ENCODE assay signal across 9 cellular contexts in the genomic region with DNA sequence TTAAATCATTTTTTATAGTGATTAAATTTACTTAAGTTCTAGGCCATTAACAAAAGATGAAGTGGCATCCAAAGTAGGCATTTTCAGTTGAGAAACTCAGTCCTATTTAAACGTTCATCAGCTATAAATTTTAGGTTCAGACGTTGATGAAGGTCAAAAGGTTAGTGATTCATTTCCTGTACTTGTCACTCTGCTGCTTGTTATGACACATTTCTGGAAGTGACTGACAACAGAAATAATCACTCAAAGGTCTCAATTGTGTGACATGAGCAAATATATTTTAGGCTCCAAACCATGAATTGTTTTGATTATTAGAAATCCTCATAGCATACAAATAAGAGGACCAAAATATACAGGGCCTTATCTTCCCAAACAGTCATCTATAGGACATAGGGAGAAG. TPM values are rescaled to one million over a fixed set of nuclear protein-coding genes. Genes with fewer than 3 reads are reported as not detected.
DNase-seq lines count a peak whose midpoint lies in the region; ATAC-seq and TF ChIP-seq lines count a peak whose summit lies in the region.
"Had no signal": no experiment of that assay in that cellular context is flagged by ENCODE, and none has a peak within 500 bp of the region (broad histone marks: within the 10 kb centered on the region; RNA-seq: fewer than 3 reads in every experiment).

No MANE protein-coding gene starts in this region.

- TF ChIP-seq POLR2A in stomach (IDR thresholded peaks at IDR 0.05), result no peak
- no peak for TF ChIP-seq POLR2A in esophagus squamous epithelium (IDR thresholded peaks at IDR 0.05)

- no peak overlapping the region for H3K4me3 ChIP-seq in stomach
- H3K4me3 ChIP-seq in esophagus squamous epithelium, result no peak overlapping the region

- DNase-seq in GM10248 (ENCODE audit: extremely low spot score), result peak; percentile 33
- peak; percentile 13 for DNase-seq in OCI-M1 (lab: John Stamatoyannopoulos, UW)
- no peak for DNase-seq in stomach
- DNase-seq in esophagus squamous epithelium (lab: John Stamatoyannopoulos, UW), result no peak
- DNase-seq in SW480 (ENCODE audit: low spot score), result no peak
- DNase-seq: activated gamma-delta T cell treated with Interleukin-2 at 50 U/mL for 16 hours had no signal

- H3K4me1 Mint-ChIP-seq in stimulated activated memory B cell treated with anti-CD40 and anti-IgM and Interleukin-4, amounts not matched to agents 10 μg/mL and 1 μg/mL and 100 μg/mL, for 72 hours, result no peaks in the 10 kb centered on the region

- H3K27ac ChIP-seq in stomach (no peak overlapping the region), esophagus squamous epithelium (no peak overlapping the region)

- CTCF ChIA-PET in GM10248 (lab: Yijun Ruan, JAX), result interaction anchor here (1.4 kb wide), 1 partner anchor 17 kb away, joined by 3 read pairs; no protein-coding TSS in a partner anchor

- POLR2A ChIA-PET in GM10248 (lab: Yijun Ruan, JAX), result no interaction called here

- ATAC-seq in GM19395 (IDR thresholded peaks at IDR 0.05; ENCODE audit: unreplicated experiment) (peak; percentile 91), HG03025 (IDR thresholded peaks at IDR 0.05; ENCODE audit: low FRiP score, unreplicated experiment) (peak; percentile 63)
- no peak for ATAC-seq in stimulated activated memory B cell treated with anti-CD40 and anti-IgM and Interleukin-4, amounts not matched to agents 10 μg/mL and 1 μg/mL and 100 μg/mL, for 72 hours

- peaks cover 2% of the 10 kb centered on the region for H3K9me3 Mint-ChIP-seq in stimulated activated memory B cell treated with anti-CD40 and anti-IgM and Interleukin-4, amounts not matched to agents 10 μg/mL and 1 μg/mL and 100 μg/mL, for 72 hours

- H3K4me3 Mint-ChIP-seq in stimulated activated memory B cell treated with anti-CD40 and anti-IgM and Interleukin-4, amounts not matched to agents 10 μg/mL and 1 μg/mL and 100 μg/mL, for 72 hours, result no peak overlapping the region

- TF ChIP-seq EP300 in stomach (IDR thresholded peaks at IDR 0.05), result no peak

- H3K36me3 ChIP-seq in stomach (no peaks in the 10 kb centered on the region), esophagus squamous epithelium (no peaks in the 10 kb centered on the region)

- H3K27ac Mint-ChIP-seq in stimulated activated memory B cell treated with anti-CD40 and anti-IgM and Interleukin-4, amounts not matched to agents 10 μg/mL and 1 μg/mL and 100 μg/mL, for 72 hours, result no peak overlapping the region

- intact Hi-C loops in stomach (cut with DNase I; ENCODE audit: low total_unique reads), result no loop called here
- intact Hi-C loops in esophagus squamous epithelium (cut with DNase I), result no loop called here

- H3K27me3 Mint-ChIP-seq in stimulated activated memory B cell treated with anti-CD40 and anti-IgM and Interleukin-4, amounts not matched to agents 10 μg/mL and 1 μg/mL and 100 μg/mL, for 72 hours, result peaks cover 29% of the 10 kb centered on the region

- H3K4me1 ChIP-seq in stomach (no peaks in the 10 kb centered on the region), esophagus squamous epithelium (no peaks in the 10 kb centered on the region)

- no peaks in the 10 kb centered on the region for H3K9me3 ChIP-seq in stomach
- H3K9me3 ChIP-seq in esophagus squamous epithelium, result no peaks in the 10 kb centered on the region

- H3K27me3 ChIP-seq in stomach, result no peaks in the 10 kb centered on the region
- peaks cover 0 to 5% (median 0%) of the 10 kb centered on the region in 4 donors for H3K27me3 ChIP-seq in esophagus squamous epithelium

- WGBS in stomach, 5 donors, result 17 to 36% (median 27%) methylated on average over 2 of the region's 2 CpGs
- WGBS in esophagus squamous epithelium, 2 donors, result 4 to 8% methylated on average over 2 of the region's 2 CpGs

- H3K36me3 Mint-ChIP-seq in stimulated activated memory B cell treated with anti-CD40 and anti-IgM and Interleukin-4, amounts not matched to agents 10 μg/mL and 1 μg/mL and 100 μg/mL, for 72 hours, result no peaks in the 10 kb centered on the region

- TF ChIP-seq CTCF in GM10248 (IDR thresholded peaks at IDR 0.05; ENCODE audit: control extremely low read depth, extremely low read depth, low read depth, missing control alignments) (no peak), stomach (IDR thresholded peaks at IDR 0.05) (no peak), esophagus squamous epithelium (IDR thresholded peaks at IDR 0.05) (no peak)

RNA-seq across cellular contexts. Expression of gene EDNRB, which starts 10.3 kb away (rescaled TPM):
- total RNA-seq in stomach, result 10 to 100 TPM in 4 of 5 donors, 1 to 10 TPM in 1; 3.6 to 72.1 (median 16.2) TPM
- polyA plus RNA-seq in stomach, result 10 to 100 TPM in 1 of 3 donors, 1 to 10 TPM in 2; 2.3 to 11.6 (median 8.4) TPM
- total RNA-seq in esophagus squamous epithelium, result 10 to 100 TPM in 1 of 4 donors, 1 to 10 TPM in 3; 1.6 to 14.7 (median 5.0) TPM

Comparison
In these comparisons a context has a peak if more than half of its experiments do, and no peak if none do; other contexts are left out.
1. DNase-seq: peak in GM10248 (single experiment) and OCI-M1 (single experiment); none in stomach (single experiment), esophagus squamous epithelium (single experiment) and SW480 (single experiment).